8 cellular contexts compared by ENCODE assay signal in the genomic region with DNA sequence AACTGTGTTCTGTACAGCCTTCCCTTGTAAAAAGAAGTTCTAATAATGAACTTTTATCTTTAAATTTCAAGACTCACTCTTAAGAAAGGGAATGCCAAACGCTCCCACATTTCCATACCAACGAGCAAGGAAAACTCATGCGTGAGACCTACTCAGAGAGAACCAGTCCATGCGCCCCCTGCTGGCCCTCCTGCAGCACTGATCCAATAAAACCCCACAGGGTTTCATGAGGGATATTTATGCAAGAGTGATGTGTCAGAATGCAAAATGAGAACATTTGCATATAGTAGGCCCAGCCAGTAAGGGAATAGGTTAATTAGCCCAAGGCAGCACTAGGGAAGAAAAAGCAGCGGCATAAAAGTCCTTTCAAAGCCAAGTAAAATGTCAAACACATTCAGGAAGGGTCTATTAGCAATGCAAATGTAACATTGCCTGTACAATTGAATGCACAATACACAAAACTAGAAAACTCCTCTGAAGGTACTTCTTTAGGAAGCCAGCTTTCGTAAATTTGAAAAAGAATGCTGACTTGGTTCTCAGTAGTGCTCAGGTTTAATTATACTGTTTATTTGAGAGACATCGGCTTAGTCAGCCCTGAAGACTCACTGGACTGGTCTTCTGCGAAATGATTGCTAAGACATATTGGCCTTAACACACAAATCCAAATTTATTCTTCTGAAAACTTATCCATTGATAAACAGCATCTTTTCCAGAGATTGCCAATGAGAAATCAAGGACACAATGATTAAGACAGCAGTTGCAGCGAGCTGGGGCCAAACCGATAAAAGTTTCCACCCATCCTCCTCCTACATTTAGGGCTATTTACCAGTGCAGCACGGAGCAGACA.
DNase-seq lines count a peak whose midpoint lies in the region; ATAC-seq and TF ChIP-seq lines count a peak whose summit lies in the region.

No MANE protein-coding gene starts in this region.

- ATAC-seq in GM19452 (IDR thresholded peaks at IDR 0.05; ENCODE audit: unreplicated experiment) (peak; percentile 50), RWPE2 (ENCODE audit: low read depth) (peak; percentile 35; the same call in 2 of the 3 replicates)

- H2BK12ac ChIP-seq in trophoblast cell (ENCODE audit: low read length) = no peak overlapping the region

- no peak overlapping the region for H4K8ac ChIP-seq in trophoblast cell (ENCODE audit: low read depth, low read length)

- in situ Hi-C loops in KBM-7 (cut with MboI; ENCODE audit: low pct_unique_long_range_greater_than_20kb, low sequenced_read_pairs) = loop anchor here (25.0 kb wide), 1 partner anchor 431 kb away; a partner anchor contains a TSS

- no peaks in the 10 kb centered on the region for H3K27me3 Mint-ChIP-seq in CD4-positive, alpha-beta memory T cell

- no peak for TF ChIP-seq POLR2A in uterus (IDR thresholded peaks at IDR 0.05)

- CTCF ChIA-PET in CD4-positive, alpha-beta memory T cell (lab: Charles Lee; ENCODE audit: partially characterized antibody) = interaction anchor here (0.6 to 9.7 kb wide), 30 partner anchors 9 to 633 kb away, joined by 3 to 150 read pairs (median 5); a partner anchor contains a TSS

- H3K4me3 ChIP-seq in CD4-positive, alpha-beta memory T cell (ENCODE audit: low read length in 2 of 2) = no peak overlapping the region
- H3K4me3 ChIP-seq in RWPE2 (ENCODE audit: severe bottlenecking) = no peak overlapping the region
- no peak overlapping the region for H3K4me3 ChIP-seq in trophoblast cell (ENCODE audit: low read depth, low read length)
- H3K4me3 ChIP-seq in uterus = no peak overlapping the region

- H3K4me3 Mint-ChIP-seq in CD4-positive, alpha-beta memory T cell = no peak overlapping the region

- H3K4me1 Mint-ChIP-seq in CD4-positive, alpha-beta memory T cell = peaks cover 0 to 20% (median 8%) of the 10 kb centered on the region in 4 donors

- no peak overlapping the region for H3K4ac ChIP-seq in trophoblast cell (ENCODE audit: low read depth, low read length)

- no peak overlapping the region for H3K9ac ChIP-seq in trophoblast cell (ENCODE audit: low read length)

- H3K79me2 ChIP-seq in trophoblast cell (ENCODE audit: control insufficient read depth, insufficient read depth, low read length, poor library complexity) = peaks cover 4% of the 10 kb centered on the region

- no CpG with 5 or more reads among the region's 11 CpGs for WGBS in trophoblast cell (ENCODE audit: extremely low coverage, insufficient coverage, insufficient read length)

- peak overlapping the region; percentile 50 for H3K27ac ChIP-seq in CD4-positive, alpha-beta memory T cell (ENCODE audit: low read depth, low read length)
- H3K27ac ChIP-seq in RWPE2 (ENCODE audit: poor library complexity, severe bottlenecking) = no peak overlapping the region
- no peak overlapping the region for H3K27ac ChIP-seq in trophoblast cell (ENCODE audit: low read depth, low read length)
- peak overlapping the region; percentile 53 to 78 for H3K27ac ChIP-seq in uterus

- no peak overlapping the region for H4K12ac ChIP-seq in trophoblast cell (ENCODE audit: low read depth, low read length)

- POLR2A ChIA-PET in CD4-positive, alpha-beta memory T cell (lab: Charles Lee; ENCODE audit: partially characterized antibody) = interaction anchor here (0.6 to 2.2 kb wide), 6 partner anchors 9 to 431 kb away, joined by 3 to 14 read pairs (median 4); a partner anchor contains a TSS

- peaks cover 19% of the 10 kb centered on the region for H3K79me1 ChIP-seq in trophoblast cell (ENCODE audit: low read length)

- peaks cover 18% of the 10 kb centered on the region for H3K4me1 ChIP-seq in CD4-positive, alpha-beta memory T cell (ENCODE audit: insufficient read depth, low read length)
- H3K4me1 ChIP-seq in RWPE2 (ENCODE audit: insufficient read depth, poor library complexity, severe bottlenecking) = peaks cover 37% of the 10 kb centered on the region
- H3K4me1 ChIP-seq in trophoblast cell (ENCODE audit: control insufficient read depth in 1 of 2, insufficient read depth in 2 of 2, low read length in 2 of 2) = peaks cover 12 to 20% of the 10 kb centered on the region in 2 experiments
- peaks cover 9 to 30% of the 10 kb centered on the region in 2 donors for H3K4me1 ChIP-seq in uterus

- peak overlapping the region; percentile 31 for H2BK5ac ChIP-seq in trophoblast cell (ENCODE audit: low read depth, low read length, poor library complexity)

- intact Hi-C loops in CD4-positive, alpha-beta memory T cell (cut with micrococcal nuclease) = loop anchor here (1.0 to 5.0 kb wide), 11 partner anchors 11 to 756 kb away; a partner anchor contains a TSS
- intact Hi-C loops in uterus (cut with DNase I; ENCODE audit: low total_unique reads) = no loop called here

- H3K36me3 ChIP-seq in CD4-positive, alpha-beta memory T cell (ENCODE audit: insufficient read depth, low read length) = peaks cover 6% of the 10 kb centered on the region
- H3K36me3 ChIP-seq in RWPE2 (ENCODE audit: low read depth) (no peaks in the 10 kb centered on the region), trophoblast cell (ENCODE audit: control insufficient read depth in 1 of 2, insufficient read depth in 2 of 2, low read length in 2 of 2) (peaks cover 12 to 13% of the 10 kb centered on the region in 2 experiments), uterus (no peaks in the 10 kb centered on the region)

- H3K9me3 Mint-ChIP-seq in CD4-positive, alpha-beta memory T cell = no peaks in the 10 kb centered on the region

- no peak overlapping the region for H3K14ac ChIP-seq in trophoblast cell (ENCODE audit: low read length)

- DNase-seq in CD4-positive, alpha-beta memory T cell = peak; percentile 53 to 61 (median 57)
- peak; percentile 76 for DNase-seq in KBM-7
- no peak for DNase-seq in RWPE2 (ENCODE audit: low spot score)
- peak; percentile 16 to 55 (median 42) for DNase-seq in activated naive CD4-positive, alpha-beta T cell (lab: John Stamatoyannopoulos, UW)
- peak; percentile 63 for DNase-seq in glomerular visceral epithelial cell (ENCODE audit: extremely low spot score)
- peak; percentile 57 to 80 for DNase-seq in trophoblast cell
- DNase-seq in uterus = peak; percentile 59 to 76

- no peak overlapping the region for H3K23ac ChIP-seq in trophoblast cell (ENCODE audit: low read length)

- no peaks in the 10 kb centered on the region for H3K27me3 ChIP-seq in CD4-positive, alpha-beta memory T cell (ENCODE audit: insufficient read depth, low read length)
- H3K27me3 ChIP-seq in RWPE2 (ENCODE audit: insufficient read depth, poor library complexity, severe bottlenecking) = no peaks in the 10 kb centered on the region
- no peaks in the 10 kb centered on the region for H3K27me3 ChIP-seq in trophoblast cell (ENCODE audit: insufficient read depth, low read length)
- H3K27me3 ChIP-seq in uterus = no peaks in the 10 kb centered on the region

- H3K9me3 ChIP-seq in CD4-positive, alpha-beta memory T cell (ENCODE audit: control insufficient read depth in 1 of 2, low read length in 2 of 2) = no peaks in the 10 kb centered on the region
- H3K9me3 ChIP-seq in RWPE2 (ENCODE audit: severe bottlenecking) (no peaks in the 10 kb centered on the region), trophoblast cell (ENCODE audit: insufficient read depth, low read depth, low read length) (peaks cover 7% of the 10 kb centered on the region), uterus (no peaks in the 10 kb centered on the region)

- H3K4me2 ChIP-seq in trophoblast cell (ENCODE audit: low read length) = no peak overlapping the region

- no peak overlapping the region for H2AFZ ChIP-seq in trophoblast cell (ENCODE audit: insufficient read depth, low read length, poor library complexity)

- H3K27ac Mint-ChIP-seq in CD4-positive, alpha-beta memory T cell = no peak overlapping the region

- H3K36me3 Mint-ChIP-seq in CD4-positive, alpha-beta memory T cell = peaks cover 7 to 12% of the 10 kb centered on the region in 2 donors

- H2BK120ac ChIP-seq in trophoblast cell (ENCODE audit: insufficient read depth, low read length, poor library complexity) = no peak overlapping the region

- TF ChIP-seq CTCF in RWPE2 (IDR thresholded peaks at IDR 0.05; ENCODE audit: poor library complexity, severe bottlenecking) (peak; percentile 72), uterus (IDR thresholded peaks at IDR 0.05) (peak; percentile 78 to 88 (median 81))

- no peak overlapping the region for H4K91ac ChIP-seq in trophoblast cell (ENCODE audit: low read depth, low read length)

- H3K18ac ChIP-seq in trophoblast cell (ENCODE audit: low read length) = no peak overlapping the region

- H2AK5ac ChIP-seq in trophoblast cell (ENCODE audit: low read length) = no peak overlapping the region

Comparison
In these comparisons a context has a peak if more than half of its experiments do, and no peak if none do; other contexts are left out.
1. H3K27ac ChIP-seq: peak in CD4-positive, alpha-beta memory T cell (single experiment) and uterus (2 of 2); none in RWPE2 (single experiment) and trophoblast cell (single experiment).